Comparison of ENCODE assay signal across 11 cellular contexts in genomic region chr7:123966936-123967335, GRCh38. TPM values are rescaled to one million over a fixed set of nuclear protein-coding genes. Genes with fewer than 3 reads are reported as not detected.
DNase-seq lines count a peak whose midpoint lies in the region; ATAC-seq and TF ChIP-seq lines count a peak whose summit lies in the region.
"Had no signal": no experiment of that assay in that cellular context is flagged by ENCODE, and none has a peak within 500 bp of the region (broad histone marks: within the 10 kb centered on the region; RNA-seq: fewer than 3 reads in every experiment).

No MANE protein-coding gene starts in this region.

- no peak for TF ChIP-seq CTCF in GM20000 (IDR thresholded peaks at IDR 0.05; ENCODE audit: extremely low read depth, missing control alignments)

- H3K27ac Mint-ChIP-seq in activated naive CD4-positive, alpha-beta T cell treated with anti-CD3 and anti-CD28 coated beads, Interleukin-2, amount 10 ng/mL, durations not matched to agents 7 days and 5 days, result no peak overlapping the region

- peak; percentile 40 for DNase-seq in D341Med (ENCODE audit: low spot score)
- DNase-seq in HT1080 (ENCODE audit: low read depth), result peak; percentile 24
- peak; percentile 12 for DNase-seq in left kidney (ENCODE audit: low read depth, low spot score)
- DNase-seq in NCI-H2029 treated with DMSO at 0.1 percent for 48 hours (lab: John Stamatoyannopoulos, UW), result no peak
- no peak for DNase-seq in GM20000 (ENCODE audit: low spot score)
- no peak for DNase-seq in activated naive CD4-positive, alpha-beta T cell treated with anti-CD3 and anti-CD28 coated beads, Interleukin-2, amount 10 ng/mL, durations not matched to agents 7 days and 5 days
- DNase-seq in NCI-H128 (lab: John Stamatoyannopoulos, UW; ENCODE audit: unreplicated experiment), result no peak
- DNase-seq: activated CD4-positive, CD25-positive, alpha-beta regulatory T cell treated with anti-CD3 and anti-CD28 coated beads, Interleukin-2, amount 50 U/mL, for 72 hours; SIG-M5 had no signal

- CTCF ChIA-PET in activated naive CD4-positive, alpha-beta T cell treated with anti-CD3 and anti-CD28 coated beads, Interleukin-2, amount 10 ng/mL, durations not matched to agents 7 days and 5 days (lab: Charles Lee), result no interaction called here

- ATAC-seq in SK-N-SH treated with all-trans-retinoic acid at 6 μM for 48 hours, result peak; percentile 44; the same call in 1 of the 3 replicates

- no peaks in the 10 kb centered on the region for H3K36me3 Mint-ChIP-seq in activated naive CD4-positive, alpha-beta T cell treated with anti-CD3 and anti-CD28 coated beads, Interleukin-2, amount 10 ng/mL, durations not matched to agents 7 days and 5 days

- H3K9me3 Mint-ChIP-seq in activated naive CD4-positive, alpha-beta T cell treated with anti-CD3 and anti-CD28 coated beads, Interleukin-2, amount 10 ng/mL, durations not matched to agents 7 days and 5 days, result no peaks in the 10 kb centered on the region

- no peaks in the 10 kb centered on the region for H3K27me3 Mint-ChIP-seq in activated naive CD4-positive, alpha-beta T cell treated with anti-CD3 and anti-CD28 coated beads, Interleukin-2, amount 10 ng/mL, durations not matched to agents 7 days and 5 days

- no peaks in the 10 kb centered on the region for H3K4me1 Mint-ChIP-seq in activated naive CD4-positive, alpha-beta T cell treated with anti-CD3 and anti-CD28 coated beads, Interleukin-2, amount 10 ng/mL, durations not matched to agents 7 days and 5 days

- no peak overlapping the region for H3K4me3 Mint-ChIP-seq in activated naive CD4-positive, alpha-beta T cell treated with anti-CD3 and anti-CD28 coated beads, Interleukin-2, amount 10 ng/mL, durations not matched to agents 7 days and 5 days

TF ChIP-seq in SK-N-SH treated with all-trans-retinoic acid at 6 μM for 48 hours, 23 proteins besides CTCF, POLR2A, EP300 and RAD21:
- TF ChIP-seq OSR1 (CRISPR knock-in tag; IDR thresholded peaks at IDR 0.05) (no peak), BACH2 (CRISPR knock-in tag; IDR thresholded peaks at IDR 0.05; ENCODE audit: borderline replicate concordance) (no peak), ZNF8 (CRISPR knock-in tag; IDR thresholded peaks at IDR 0.05) (no peak), CREB5 (CRISPR knock-in tag; IDR thresholded peaks at IDR 0.05; ENCODE audit: low read depth) (no peak)
- TF ChIP-seq, protein P1, sequence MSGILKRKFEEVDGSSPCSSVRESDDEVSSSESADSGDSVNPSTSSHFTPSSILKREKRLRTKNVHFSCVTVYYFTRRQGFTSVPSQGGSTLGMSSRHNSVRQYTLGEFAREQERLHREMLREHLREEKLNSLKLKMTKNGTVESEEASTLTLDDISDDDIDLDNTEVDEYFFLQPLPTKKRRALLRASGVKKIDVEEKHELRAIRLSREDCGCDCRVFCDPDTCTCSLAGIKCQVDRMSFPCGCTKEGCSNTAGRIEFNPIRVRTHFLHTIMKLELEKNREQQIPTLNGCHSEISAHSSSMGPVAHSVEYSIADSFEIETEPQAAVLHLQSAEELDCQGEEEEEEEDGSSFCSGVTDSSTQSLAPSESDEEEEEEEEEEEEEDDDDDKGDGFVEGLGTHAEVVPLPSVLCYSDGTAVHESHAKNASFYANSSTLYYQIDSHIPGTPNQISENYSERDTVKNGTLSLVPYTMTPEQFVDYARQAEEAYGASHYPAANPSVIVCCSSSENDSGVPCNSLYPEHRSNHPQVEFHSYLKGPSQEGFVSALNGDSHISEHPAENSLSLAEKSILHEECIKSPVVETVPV (CRISPR knock-in tag; IDR thresholded peaks at IDR 0.05), result no peak
TF ChIP-seq in SK-N-SH treated with all-trans-retinoic acid at 6 μM for 48 hours: peak in this region for 0.

RNA-seq across cellular contexts. Expression of gene SPAM1, which starts 41.9 kb away (rescaled TPM):
- total RNA-seq in HT1080 (2014; rRNA removed; shearing (Covaris generic)), result not detected in 2 replicates
- polyA plus RNA-seq in HT1080 (2015; cell fraction: cytosol; rRNA removed), result not detected in 2 replicates
- not detected in 2 replicates for polyA plus RNA-seq in HT1080 (2015; cell fraction: nucleus; rRNA removed)
- total RNA-seq: right atrium auricular region had no signal

Comparison
In these comparisons a context has a peak if more than half of its experiments do, and no peak if none do; other contexts are left out.
1. DNase-seq: peak in D341Med (single experiment), HT1080 (single experiment) and left kidney (single experiment); none in NCI-H2029 treated with DMSO at 0.1 percent for 48 hours (single experiment), GM20000 (single experiment), activated naive CD4-positive, alpha-beta T cell treated with anti-CD3 and anti-CD28 coated beads, Interleukin-2, amount 10 ng/mL, durations not matched to agents 7 days and 5 days (single experiment) and NCI-H128 (single experiment).